In the genomic region with DNA sequence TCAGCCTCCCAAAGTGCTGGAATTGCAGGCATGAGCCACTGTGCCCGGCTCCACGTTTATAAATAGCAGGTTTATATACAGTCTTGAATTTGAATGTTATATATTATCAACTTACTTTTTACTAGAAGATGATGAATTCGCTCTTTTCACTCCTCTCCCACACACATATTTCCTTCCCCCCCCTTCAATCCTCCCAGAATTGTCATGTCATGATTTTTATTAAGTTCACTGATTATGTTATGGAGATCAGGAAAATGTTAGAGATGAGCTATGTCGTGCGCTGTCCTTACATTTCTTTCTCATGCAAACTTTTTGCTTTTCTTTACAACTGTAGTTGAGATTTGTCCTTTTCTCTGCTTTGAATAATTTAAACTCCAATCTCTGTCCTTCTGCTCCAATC, we compare ENCODE assay signal across 21 cellular contexts.
"Had no signal": no experiment of that assay in that cellular context is flagged by ENCODE, and none has a peak within 500 bp of the region (broad histone marks: within the 10 kb centered on the region; RNA-seq: fewer than 3 reads in every experiment).

No MANE protein-coding gene starts in this region.

- H3K9me3 ChIP-seq: psoas muscle, stomach, thoracic aorta, transverse colon had no signal

- H3K4me2 ChIP-seq: hepatocyte had no signal

- ATAC-seq: left colon, left ventricle myocardium superior, psoas muscle, sciatic nerve had no signal

- H3K4me3 ChIP-seq: dorsolateral prefrontal cortex, hepatocyte, lung, psoas muscle, stomach, thoracic aorta, transverse colon had no signal

- H3K27ac Mint-ChIP-seq: naive B cell, nephron progenitor cell had no signal

- H3K79me2 ChIP-seq: hepatocyte had no signal

- H3K27ac ChIP-seq: dorsolateral prefrontal cortex, hepatocyte, psoas muscle, stomach, thoracic aorta, transverse colon had no signal

- H3K36me3 ChIP-seq: stomach, thoracic aorta, transverse colon had no signal

- DNase-seq: cortex of kidney; dorsolateral prefrontal cortex; effector CD8-positive, alpha-beta T cell; foreskin melanocyte; head of caudate nucleus; left colon; left ventricle myocardium superior; mesenchymal stem cell; naive B cell; nephron progenitor cell; psoas muscle; retina; stimulated activated CD4-positive, alpha-beta T cell treated with anti-CD3 and anti-CD28 coated beads, Interleukin-2, amount 100 ng/mL, for 24 hours; stimulated activated naive CD4-positive, alpha-beta T cell; stomach; substantia nigra; transverse colon had no signal

- H3K4me3 Mint-ChIP-seq: naive B cell, nephron progenitor cell had no signal

- H3K27me3 ChIP-seq: dorsolateral prefrontal cortex, hepatocyte, stomach, transverse colon had no signal

- H2AFZ ChIP-seq: hepatocyte had no signal

- H3K36me3 Mint-ChIP-seq: naive B cell had no signal

- H3K4me1 ChIP-seq: psoas muscle had no signal
